Comparison of ENCODE assay signal across 8 cellular contexts in the genomic region with DNA sequence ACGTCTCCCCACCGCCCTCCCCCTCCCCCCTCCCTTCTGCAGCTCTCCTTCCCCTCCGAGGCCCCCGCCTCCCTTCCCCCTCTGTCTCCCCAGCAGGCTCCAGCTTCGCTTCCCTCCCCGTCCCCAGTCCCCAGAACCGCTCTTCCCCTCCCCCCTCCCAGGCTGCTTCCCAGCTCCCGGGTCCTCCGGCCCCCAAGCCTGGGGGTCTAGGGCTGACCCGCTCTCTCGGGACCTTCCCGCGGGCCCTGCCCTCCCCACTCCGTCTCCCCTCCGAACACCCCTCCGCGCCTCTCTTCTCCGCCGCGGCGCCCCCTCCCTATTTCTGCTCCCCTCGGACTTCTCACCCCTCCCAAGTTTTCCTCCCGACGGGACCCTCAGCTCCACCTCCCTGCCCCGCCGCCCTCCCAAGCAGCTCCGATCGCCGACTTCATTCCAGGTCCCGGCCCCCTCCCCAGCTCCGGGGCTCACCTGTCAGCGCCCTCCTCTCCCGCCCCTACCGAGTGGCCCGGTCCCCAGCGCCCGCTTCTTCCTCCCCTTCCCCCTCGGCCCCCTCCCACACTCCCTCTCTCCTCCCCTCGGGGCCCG. TPM values are rescaled to one million over a fixed set of nuclear protein-coding genes. Genes with fewer than 3 reads are reported as not detected.
DNase-seq lines count a peak whose midpoint lies in the region; TF ChIP-seq lines count a peak whose summit lies in the region.

No MANE protein-coding gene starts in this region.

- no peaks in the 10 kb centered on the region for H3K36me3 ChIP-seq in right atrium auricular region

- peak overlapping the region; percentile 53 to 77 for H3K4me3 ChIP-seq in right atrium auricular region
- H3K4me3 ChIP-seq in skeletal muscle cell (ENCODE audit: low read depth, low read length) = peak overlapping the region; percentile 61

- DNase-seq in stimulated activated CD4-positive, alpha-beta T cell treated with anti-CD3 and anti-CD28 coated beads, Interleukin-1b, Interleukin-23, amount 100 ng/mL, for 48 hours = peak; percentile 16
- DNase-seq in stimulated activated CD4-positive, alpha-beta T cell treated with anti-CD3 and anti-CD28 coated beads, Interleukin-2, amount 100 ng/mL, for 48 hours = no peak
- peak; percentile 21 for DNase-seq in activated T-cell treated with anti-CD3 and anti-CD28 coated beads for 4 hours
- no peak for DNase-seq in right atrium auricular region (ENCODE audit: low spot score)
- no peak for DNase-seq in skeletal muscle cell (ENCODE audit: low read depth)
- no peak for DNase-seq in AG08395 (ENCODE audit: low spot score)
- no peak for DNase-seq in NCI-H1930 (lab: John Stamatoyannopoulos, UW)
- DNase-seq in SW 1271 (lab: John Stamatoyannopoulos, UW) = no peak

- peak overlapping the region; percentile 63 to 77 for H3K27ac ChIP-seq in right atrium auricular region

- H3K9me3 ChIP-seq in right atrium auricular region = no peaks in the 10 kb centered on the region

- peaks cover 0 to 51% of the 10 kb centered on the region in 2 donors for H3K4me1 ChIP-seq in right atrium auricular region

- TF ChIP-seq CTCF in right atrium auricular region (IDR thresholded peaks at IDR 0.05) = no peak

- H3K27me3 ChIP-seq in right atrium auricular region = no peaks in the 10 kb centered on the region

RNA-seq across cellular contexts. Expression of a gene that starts 1.1 kb away (rescaled TPM):
- total RNA-seq in right atrium auricular region = 10 to 100 TPM in 1 of 2 donors, 1 to 10 TPM in 1; 3.2 to 11.0 TPM

Comparison
In these comparisons a context has a peak if more than half of its experiments do, and no peak if none do; other contexts are left out.
1. DNase-seq: peak in stimulated activated CD4-positive, alpha-beta T cell treated with anti-CD3 and anti-CD28 coated beads, Interleukin-1b, Interleukin-23, amount 100 ng/mL, for 48 hours (single experiment) and activated T-cell treated with anti-CD3 and anti-CD28 coated beads for 4 hours (single experiment); none in stimulated activated CD4-positive, alpha-beta T cell treated with anti-CD3 and anti-CD28 coated beads, Interleukin-2, amount 100 ng/mL, for 48 hours (0 of 2), right atrium auricular region (single experiment), skeletal muscle cell (single experiment), AG08395 (single experiment), NCI-H1930 (0 of 2) and SW 1271 (0 of 2).